ENCODE assay signal across 20 cellular contexts in the genomic region with DNA sequence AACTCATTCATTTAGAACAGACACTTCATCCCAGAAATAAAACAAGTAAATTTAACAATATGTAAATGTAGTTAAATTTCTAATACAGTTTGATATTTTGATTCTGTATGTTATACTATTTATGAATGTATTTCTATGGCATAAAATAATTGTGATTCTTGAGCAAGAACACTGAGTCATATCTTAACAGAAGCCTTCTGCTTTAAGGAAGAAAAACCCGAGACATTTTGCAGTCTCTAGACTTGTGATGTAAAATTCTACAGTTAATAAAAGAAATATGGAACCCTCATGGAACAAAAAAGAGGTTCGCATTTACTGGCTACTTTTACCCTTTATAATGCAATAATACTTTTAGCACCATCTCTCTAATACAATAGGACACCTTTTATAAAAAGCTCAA. TPM values are rescaled to one million over a fixed set of nuclear protein-coding genes. Genes with fewer than 3 reads are reported as not detected.
A peak's percentile ranks its signal among the peaks of the same experiment; 100 is the strongest.
DNase-seq lines count a peak whose midpoint lies in the region; ATAC-seq, FAIRE-seq and TF ChIP-seq lines count a peak whose summit lies in the region.
"Had no signal": no experiment of that assay in that cellular context is flagged by ENCODE, and none has a peak within 500 bp of the region (broad histone marks: within the 10 kb centered on the region; RNA-seq: fewer than 3 reads in every experiment).

No MANE protein-coding gene starts in this region.

- no peak overlapping the region for H3K9ac ChIP-seq in MM.1S (ENCODE audit: low read length)

- H3K9me2 ChIP-seq in MM.1S (replicated peaks; ENCODE audit: insufficient read depth, low read length): no peaks in the 10 kb centered on the region

- no peaks in the 10 kb centered on the region for H4K20me1 ChIP-seq in MM.1S (ENCODE audit: insufficient read depth, low read length)

- no peaks in the 10 kb centered on the region; the same call in 1 of the 2 replicates for H3K36me3 ChIP-seq in MM.1S (replicated peaks; ENCODE audit: insufficient read depth, low read length)

- no peak for TF ChIP-seq CTCF in MM.1S (IDR thresholded peaks at IDR 0.05; ENCODE audit: low read length)

- peak; percentile 42 for FAIRE-seq in GM19239 (lab: Jason Lieb, UNC)

- intact Hi-C loops in posterior vena cava (cut with DNase I): no loop called here

- peak overlapping the region; percentile 44 for H3K4me2 ChIP-seq in MM.1S (ENCODE audit: low read depth, low read length)
- H3K4me2 ChIP-seq: PC-9 had no signal

- DNase-seq in GM19239 (ENCODE audit: insufficient read length, low spot score) (no peak), MM.1S (no peak), amniotic epithelial cell (ENCODE audit: low read depth) (peak; percentile 52), iris pigment epithelial cell (ENCODE audit: low read depth) (peak; percentile 60), posterior vena cava (ENCODE audit: low spot score) (no peak), caudate nucleus (lab: John Stamatoyannopoulos, UW) (no peak)
- no peak for DNase-seq in activated CD4-positive, alpha-beta T cell treated with anti-CD3 and anti-CD28 coated beads, Interleukin-2, amount 50 U/mL, for 48 hours
- DNase-seq: Calu3; CD4-positive, alpha-beta T cell; DMS53; H7; NCI-H1092 treated with DMSO at 0.1 percent for 48 hours; NCI-H1694 treated with DMSO at 0.1 percent for 48 hours; NCI-H2107; NCI-H69; PC-9; SW 1271 had no signal

- no peaks in the 10 kb centered on the region for H3K27me3 ChIP-seq in MM.1S (replicated peaks; ENCODE audit: insufficient read depth, low read length)
- H3K27me3 ChIP-seq: SJSA1 had no signal

- H3K79me2 ChIP-seq in MM.1S (ENCODE audit: low read length): peaks cover 9% of the 10 kb centered on the region; the same call in 1 of the 2 replicates

- no peak overlapping the region for H3K4me3 ChIP-seq in MM.1S (ENCODE audit: low read length)
- H3K4me3 ChIP-seq: PC-9, SJSA1 had no signal

- H3K27ac ChIP-seq in MM.1S (ENCODE audit: low read length) (peak overlapping the region; percentile 34; the same call in 1 of the 2 replicates), caudate nucleus (ENCODE audit: low read depth, low read length) (no peak overlapping the region)
- H3K27ac ChIP-seq: SJSA1 had no signal

- H3K4me1 ChIP-seq in MM.1S (ENCODE audit: low read length): peaks cover 48% of the 10 kb centered on the region

- no peak for ATAC-seq in GM21528 (IDR thresholded peaks at IDR 0.05; ENCODE audit: low FRiP score, unreplicated experiment)

- no peak overlapping the region for H2AFZ ChIP-seq in MM.1S (ENCODE audit: low read length)
- H2AFZ ChIP-seq: PC-9 had no signal

- H3F3A ChIP-seq in MM.1S (ENCODE audit: insufficient read depth, low read length): peaks cover 15% of the 10 kb centered on the region; the same call in 1 of the 2 replicates

- no peaks in the 10 kb centered on the region for H3K9me3 ChIP-seq in MM.1S (replicated peaks; ENCODE audit: insufficient read depth, low read length)
- H3K9me3 ChIP-seq: SJSA1 had no signal

RNA-seq across cellular contexts. Expression of a gene that starts 47.9 kb away (rescaled TPM):
- 1 to 10 TPM in 1 of 2 donors, under 1 TPM in 1; 0.38 to 1.0 TPM for total RNA-seq in posterior vena cava
- total RNA-seq: Calu3, H7, HT1080, PC-9, SJSA1 had no signal

Comparison
In these comparisons a context has a peak if more than half of its experiments do, and no peak if none do; other contexts are left out.
1. DNase-seq: peak in amniotic epithelial cell (single experiment) and iris pigment epithelial cell (single experiment); none in GM19239 (single experiment), MM.1S (single experiment), activated CD4-positive, alpha-beta T cell treated with anti-CD3 and anti-CD28 coated beads, Interleukin-2, amount 50 U/mL, for 48 hours (0 of 2), posterior vena cava (single experiment) and caudate nucleus (0 of 61).